2 cellular contexts compared by ENCODE assay signal in genomic region chr19:11460207-11460606, GRCh38.
TF ChIP-seq lines count a peak whose summit lies in the region.

No MANE protein-coding gene starts in this region.

TF ChIP-seq in SK-N-SH, 30 proteins besides CTCF, POLR2A, EP300 and RAD21 (continued from another document):
- no peak for TF ChIP-seq RFX5 (IDR thresholded peaks at IDR 0.05; ENCODE audit: low read length)
- TF ChIP-seq FOSL2 (IDR thresholded peaks at IDR 0.05; ENCODE audit: borderline replicate concordance, low read depth) = no peak
- no peak for TF ChIP-seq PBX3 (IDR thresholded peaks at IDR 0.05)

TF ChIP-seq in HEK293, 187 proteins besides CTCF, POLR2A, EP300 and RAD21 (continued from another document):
- TF ChIP-seq KLF17 (tag by site-specific recombination; IDR thresholded peaks at IDR 0.05) (peak; percentile 21; the same call in 1 of the 2 replicates), KLF10 (tag by site-specific recombination; IDR thresholded peaks at IDR 0.05) (no peak), ZNF580 (tag by site-specific recombination; IDR thresholded peaks at IDR 0.05) (peak; percentile 71), ZNF280D (tag by site-specific recombination; IDR thresholded peaks at IDR 0.05) (0 out of 2 replicates have a peak, but pooled peaks have one; percentile 21), ZNF626 (tag by site-specific recombination; IDR thresholded peaks at IDR 0.05) (no peak), ZNF2 (tag by site-specific recombination; IDR thresholded peaks at IDR 0.05) (0 out of 2 replicates have a peak, but pooled peaks have one; percentile 18), ZNF248 (tag by site-specific recombination; IDR thresholded peaks at IDR 0.05) (no peak), ZNF16 (tag by site-specific recombination; IDR thresholded peaks at IDR 0.05; ENCODE audit: low read depth) (peak; percentile 96), ZBTB20 (tag by site-specific recombination; IDR thresholded peaks at IDR 0.05) (no peak), ZNF561 (tag by site-specific recombination; IDR thresholded peaks at IDR 0.05; ENCODE audit: borderline replicate concordance) (no peak), ZNF37A (tag by site-specific recombination; IDR thresholded peaks at IDR 0.05) (no peak)
